ENCODE assay signal across 8 cellular contexts in the genomic region with DNA sequence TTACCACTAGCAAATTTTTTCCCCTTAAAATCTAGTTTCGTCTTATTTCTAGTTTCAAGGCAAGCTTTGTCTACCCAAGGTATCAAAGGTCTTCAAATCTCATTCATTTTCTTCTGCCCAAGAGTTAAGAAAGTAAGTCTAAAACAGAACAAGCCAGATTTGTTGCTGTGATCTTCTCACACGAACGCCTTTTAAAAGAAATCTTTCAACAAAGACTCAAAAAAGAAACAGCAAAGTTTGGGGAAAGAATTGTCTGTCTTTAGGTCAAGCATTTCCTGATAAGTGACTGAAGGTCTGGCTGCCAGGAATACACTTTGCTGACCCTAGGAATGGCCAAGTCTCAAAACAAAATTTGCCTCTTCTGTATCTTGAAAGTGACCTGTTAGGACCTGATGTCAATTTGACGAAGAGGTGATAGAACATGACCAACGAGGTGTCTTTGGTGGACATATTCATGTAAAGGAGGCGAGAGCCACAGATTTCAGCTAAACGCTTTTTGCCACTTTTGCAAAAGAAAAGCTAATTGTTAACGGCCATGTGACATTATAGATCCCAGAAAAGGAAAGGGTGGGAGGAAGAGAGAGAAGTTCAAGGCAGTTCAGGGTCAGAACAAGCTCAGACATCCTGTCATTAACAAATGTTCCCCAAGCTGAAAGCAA. TPM values are rescaled to one million over a fixed set of nuclear protein-coding genes. Genes with fewer than 3 reads are reported as not detected.
DNase-seq lines count a peak whose midpoint lies in the region; ATAC-seq and TF ChIP-seq lines count a peak whose summit lies in the region.

No MANE protein-coding gene starts in this region.

- H3K4me3 ChIP-seq in KMS-11 (IDR thresholded peaks at IDR 0.05; ENCODE audit: insufficient read depth, low read depth, low read length) (no peak overlapping the region), mesenchymal stem cell (ENCODE audit: insufficient read depth in 1 of 2, low read depth in 1 of 2, low read length in 2 of 2) (peak overlapping the region; percentile 93 to 96), uterus (peak overlapping the region; percentile 76 to 98)

- DNase-seq in ELF-1 (ENCODE audit: low read depth, low spot score) = peak; percentile 7
- peak; percentile 18 for DNase-seq in cerebellum (ENCODE audit: low spot score)
- DNase-seq in mesenchymal stem cell = peak; percentile 37
- DNase-seq in uterus = no peak
- no peak for DNase-seq in NCI-H1092 treated with DMSO at 0.1 percent for 48 hours (lab: John Stamatoyannopoulos, UW)

- no peak overlapping the region for H2BK12ac ChIP-seq in mesenchymal stem cell (ENCODE audit: low read length in 2 of 2)

- H3K27ac ChIP-seq in KMS-11 (peak overlapping the region; percentile 97), mesenchymal stem cell (ENCODE audit: low read length, poor library complexity, severe bottlenecking) (peak overlapping the region; percentile 61), uterus (peak overlapping the region; percentile 98 to 99)

- no peaks in the 10 kb centered on the region for H3K79me1 ChIP-seq in mesenchymal stem cell (replicated peaks; ENCODE audit: low read length, poor library complexity, severe bottlenecking)

- H2AK5ac ChIP-seq in mesenchymal stem cell (ENCODE audit: low read length, severe bottlenecking) = no peak overlapping the region

- no peak overlapping the region for H4K91ac ChIP-seq in mesenchymal stem cell (ENCODE audit: low read length)

- H2BK15ac ChIP-seq in mesenchymal stem cell (ENCODE audit: low read depth, poor library complexity, severe bottlenecking) = no peak overlapping the region

- H4K20me1 ChIP-seq in KMS-11 (ENCODE audit: insufficient read depth) = no peaks in the 10 kb centered on the region

- H3K36me3 ChIP-seq in KMS-11 (ENCODE audit: insufficient read depth) = no peaks in the 10 kb centered on the region
- peaks cover 0 to 8% of the 10 kb centered on the region in 2 experiments for H3K36me3 ChIP-seq in mesenchymal stem cell (ENCODE audit: control insufficient read depth in 1 of 2, insufficient read depth in 2 of 2, low read depth in 1 of 2, low read length in 2 of 2)
- no peaks in the 10 kb centered on the region for H3K36me3 ChIP-seq in uterus

- no peak for TF ChIP-seq POLR2A in uterus (IDR thresholded peaks at IDR 0.05)

- 0 out of 2 replicates have a peak overlapping the region, but pooled peaks have one; percentile 55 for H2AFZ ChIP-seq in KMS-11 (ENCODE audit: low read depth)
- H2AFZ ChIP-seq in mesenchymal stem cell (ENCODE audit: low read depth, low read length) = no peak overlapping the region

- H3K9ac ChIP-seq in KMS-11 (peak overlapping the region; percentile 91), mesenchymal stem cell (ENCODE audit: low read length) (peak overlapping the region; percentile 95)

- H3K23ac ChIP-seq in mesenchymal stem cell (ENCODE audit: low read length in 2 of 2) = no peak overlapping the region

- TF ChIP-seq CTCF in KMS-11 (conservative IDR thresholded peaks at IDR 0.05; ENCODE audit: low read depth, low read length) = no peak
- TF ChIP-seq CTCF in uterus (IDR thresholded peaks at IDR 0.05) = no peak

- no peak overlapping the region for H3K4ac ChIP-seq in mesenchymal stem cell (ENCODE audit: low read depth in 1 of 2, low read length in 2 of 2)

- H3K4me1 ChIP-seq in KMS-11 (ENCODE audit: low read depth, poor library complexity, severe bottlenecking) (peaks cover 40% of the 10 kb centered on the region), mesenchymal stem cell (ENCODE audit: control insufficient read depth, insufficient read depth, low read depth, low read length) (peaks cover 3% of the 10 kb centered on the region), uterus (peaks cover 0 to 3% of the 10 kb centered on the region in 2 donors)

- ATAC-seq in HG02870 (IDR thresholded peaks at IDR 0.05; ENCODE audit: unreplicated experiment) (no peak), GM19467 (IDR thresholded peaks at IDR 0.05; ENCODE audit: unreplicated experiment) (no peak)

- peaks cover 52% of the 10 kb centered on the region for H3K79me2 ChIP-seq in KMS-11 (ENCODE audit: insufficient read depth, low read depth)

- WGBS in mesenchymal stem cell = 3% methylated on average over 6 of the region's 8 CpGs

- intact Hi-C loops in uterus (cut with DNase I; ENCODE audit: low total_unique reads) = loop anchor here (10.0 kb wide), 1 partner anchor 164 kb away; no protein-coding TSS in a partner anchor

- H2BK5ac ChIP-seq in mesenchymal stem cell (ENCODE audit: low read depth, low read length, poor library complexity, severe bottlenecking) = no peak overlapping the region

- H2BK120ac ChIP-seq in mesenchymal stem cell (ENCODE audit: low read depth, low read length) = no peak overlapping the region

- H3K27me3 ChIP-seq in KMS-11 (ENCODE audit: insufficient read depth, low read depth) = no peaks in the 10 kb centered on the region
- no peaks in the 10 kb centered on the region for H3K27me3 ChIP-seq in mesenchymal stem cell (ENCODE audit: control insufficient read depth in 1 of 2, insufficient read depth in 1 of 2, low read length in 2 of 2)
- no peaks in the 10 kb centered on the region for H3K27me3 ChIP-seq in uterus

- peak overlapping the region; percentile 73 to 98 for H3K18ac ChIP-seq in mesenchymal stem cell (ENCODE audit: low read depth in 1 of 2, low read length in 2 of 2)

- no peak overlapping the region for H4K8ac ChIP-seq in mesenchymal stem cell (ENCODE audit: low read length)

- no peak overlapping the region for H3K14ac ChIP-seq in mesenchymal stem cell (ENCODE audit: low read length in 2 of 2)

- H3K9me3 ChIP-seq in mesenchymal stem cell (ENCODE audit: control insufficient read depth, low read length) (no peaks in the 10 kb centered on the region), uterus (no peaks in the 10 kb centered on the region)

- H3K4me2 ChIP-seq in KMS-11 (peak overlapping the region; percentile 70), mesenchymal stem cell (ENCODE audit: low read length, poor library complexity, severe bottlenecking) (peak overlapping the region; percentile 47)

RNA-seq across cellular contexts. Expression of a gene that starts 1.7 kb away (rescaled TPM):
- total RNA-seq in cerebellum = 121 TPM
- polyA plus RNA-seq in mesenchymal stem cell (2013, experiment 1 of 2) = 16.3 TPM
- 16.3 TPM for polyA plus RNA-seq in mesenchymal stem cell (2013, experiment 2 of 2)
- total RNA-seq in uterus = 100 to 1,000 TPM in 2 of 4 donors, 10 to 100 TPM in 2; 93.5 to 105 (median 102) TPM

Comparison
In these comparisons a context has a peak if more than half of its experiments do, and no peak if none do; other contexts are left out.
1. DNase-seq: peak in ELF-1 (single experiment), cerebellum (single experiment) and mesenchymal stem cell (single experiment); none in uterus (0 of 2) and NCI-H1092 treated with DMSO at 0.1 percent for 48 hours (single experiment).
2. Peak in every context shown above with its lines, with median percentiles within 50 percentile points of each other: H3K27ac ChIP-seq.